ENCODE assay signal across 8 cellular contexts in genomic region chr2:26245231-26245732, GRCh38. TPM values are rescaled to one million over a fixed set of nuclear protein-coding genes. Genes with fewer than 3 reads are reported as not detected.
A peak's percentile ranks its signal among the peaks of the same experiment; 100 is the strongest.
DNase-seq lines count a peak whose midpoint lies in the region; ATAC-seq and TF ChIP-seq lines count a peak whose summit lies in the region.

No MANE protein-coding gene starts in this region.

- H4K20me1 ChIP-seq in BLaER1 (peaks cover 51% of the 10 kb centered on the region), mammary epithelial cell (ENCODE audit: insufficient read depth, low read length) (no peaks in the 10 kb centered on the region)

- H3K4me2 ChIP-seq in BLaER1 (peak overlapping the region; percentile 92), mammary epithelial cell (ENCODE audit: insufficient read depth, low read depth, low read length) (peak overlapping the region; percentile 87)

- peaks cover 99% of the 10 kb centered on the region for H3K79me2 ChIP-seq in mammary epithelial cell (ENCODE audit: insufficient read depth, low read length)

- H3K4me3 ChIP-seq in BLaER1, result peak overlapping the region; percentile 97
- H3K4me3 ChIP-seq in mammary epithelial cell (replicated peaks in 1 of 3; ENCODE audit: insufficient read depth in 1 of 3, low read depth in 2 of 3, low read length in 3 of 3), result peak overlapping the region; percentile 89 to 94 (median 91)

- H3K9ac ChIP-seq in BLaER1, result peak overlapping the region; percentile 98
- peak overlapping the region; percentile 91 for H3K9ac ChIP-seq in mammary epithelial cell (ENCODE audit: insufficient read depth, low read length)

- H2AFZ ChIP-seq in mammary epithelial cell (ENCODE audit: low read depth, low read length), result peak overlapping the region; percentile 97

- no peaks in the 10 kb centered on the region for H3K36me3 ChIP-seq in BLaER1
- no peaks in the 10 kb centered on the region for H3K36me3 ChIP-seq in mammary epithelial cell (ENCODE audit: insufficient read depth, low read length)

- dilution Hi-C loops in mammary epithelial cell (cut with HindIII; ENCODE audit: low sequenced_read_pairs), result no loop called here

- peak; percentile 18 for ATAC-seq in GM19324 (IDR thresholded peaks at IDR 0.05; ENCODE audit: low FRiP score, unreplicated experiment)

- intact Hi-C loops in mammary epithelial cell (cut with micrococcal nuclease), result no loop called here

- BruUV-seq in mammary epithelial cell (replicated peaks; lab: Mats Ljungman, UMichigan), result TSS peak; percentile 65

- in situ Hi-C loops in mammary epithelial cell (cut with MboI; ENCODE audit: low sequenced_read_pairs in 2 of 2), result loop anchor here in 1 of 2 donors (10.0 to 25.0 kb wide), 2 partner anchors 90 to 217 kb away; no protein-coding TSS in a partner anchor

- H3K27me3 ChIP-seq in BLaER1 (no peaks in the 10 kb centered on the region), mammary epithelial cell (ENCODE audit: insufficient read depth, low read length) (no peaks in the 10 kb centered on the region), layer of hippocampus (ENCODE audit: control insufficient read depth, insufficient read depth, low read length) (no peaks in the 10 kb centered on the region)

- CTCF ChIA-PET in mammary epithelial cell (lab: Charles Lee; ENCODE audit: low non-redundant PET), result interaction anchor here (1.0 kb wide), 1 partner anchor 60 kb away, joined by 5 read pairs; no protein-coding TSS in a partner anchor

- peak; percentile 37 for DNase-seq in HK-2 (ENCODE audit: unreplicated experiment)
- DNase-seq in T-helper 1 cell, result peak; percentile 21 to 59 (median 31)
- DNase-seq in mammary epithelial cell, result peak; percentile 69
- peak; percentile 43 for DNase-seq in stimulated activated CD4-positive, alpha-beta T cell treated with anti-CD3 and anti-CD28 coated beads, Interleukin-2, amount 100 ng/mL, for 4 hours (ENCODE audit: low read depth)
- no peak for DNase-seq in kidney glomerular epithelial cell (lab: John Stamatoyannopoulos, UW)

- TF ChIP-seq CTCF in mammary epithelial cell (conservative IDR thresholded peaks at IDR 0.05 in 1 of 2, IDR thresholded peaks at IDR 0.05 in 1 of 2; ENCODE audit: extremely low read depth in 1 of 2, insufficient read depth in 1 of 2, low read depth in 1 of 2, low read length in 2 of 2), result no peak

- peak overlapping the region; percentile 100 for H3K27ac ChIP-seq in BLaER1
- peak overlapping the region; percentile 88 for H3K27ac ChIP-seq in mammary epithelial cell (ENCODE audit: insufficient read depth, low read depth, low read length)
- peak overlapping the region; percentile 100 for H3K27ac ChIP-seq in layer of hippocampus (ENCODE audit: low read depth, low read length)

- H3K4me1 ChIP-seq in BLaER1 (peaks cover 48% of the 10 kb centered on the region), mammary epithelial cell (ENCODE audit: insufficient read depth, low read length) (peaks cover 18% of the 10 kb centered on the region)

- WGBS in mammary epithelial cell (ENCODE audit: low coverage, missing lambda C conversion rate), result 2% methylated on average over 21 of the region's 21 CpGs

- H3K9me3 ChIP-seq in BLaER1 (no peaks in the 10 kb centered on the region), mammary epithelial cell (replicated peaks; ENCODE audit: insufficient read depth, low read length) (no peaks in the 10 kb centered on the region)

RNA-seq across cellular contexts. Expression of gene HADHB, which starts 0.5 kb away (rescaled TPM):
- total RNA-seq in mammary epithelial cell, result 100 to 1,000 TPM; 126 to 144 TPM
- 113 TPM for polyA plus RNA-seq in mammary epithelial cell
- polyA minus RNA-seq in mammary epithelial cell, result 79.3 TPM

RNA-seq across cellular contexts. Expression of gene HADHA, which starts 0.8 kb away (rescaled TPM):
- total RNA-seq in mammary epithelial cell, result 100 to 1,000 TPM; 155 to 174 TPM
- 124 TPM for polyA plus RNA-seq in mammary epithelial cell
- polyA minus RNA-seq in mammary epithelial cell, result 285 TPM
